Comparison of ENCODE assay signal across 1 cellular context in genomic region chr1:172532700-172533510, GRCh38.
A peak's percentile ranks its signal among the peaks of the same experiment; 100 is the strongest.
TF ChIP-seq lines count a peak whose summit lies in the region.

Gene SUCO (plus strand): TSS chr1:172533150. CDS start chr1:172533436, 286 bp downstream.

TF ChIP-seq in HepG2, 621 proteins besides CTCF, POLR2A, EP300 and RAD21 (continued from another document and continues in another):
- TF ChIP-seq GPBP1L1 (CRISPR knock-in tag; IDR thresholded peaks at IDR 0.05) (no peak), PPARG (CRISPR knock-in tag; conservative IDR thresholded peaks at IDR 0.05) (peak; percentile 26; the same call in 1 of the 2 replicates), ZNF512 (CRISPR knock-in tag; IDR thresholded peaks at IDR 0.05) (no peak), PRMT3 (CRISPR knock-in tag; IDR thresholded peaks at IDR 0.05; ENCODE audit: borderline replicate concordance, low read depth) (no peak), ATF2 (CRISPR knock-in tag; IDR thresholded peaks at IDR 0.05) (peak; percentile 46; the same call in 1 of the 2 replicates), ZBTB1 (CRISPR knock-in tag; IDR thresholded peaks at IDR 0.05; ENCODE audit: borderline replicate concordance) (no peak), NFIB (CRISPR knock-in tag; IDR thresholded peaks at IDR 0.05; ENCODE audit: borderline replicate concordance) (no peak), HHEX (CRISPR knock-in tag; IDR thresholded peaks at IDR 0.05) (no peak), ZNF275 (CRISPR knock-in tag; IDR thresholded peaks at IDR 0.05; ENCODE audit: borderline replicate concordance) (peak; percentile 22; the same call in 1 of the 2 replicates), ZNF543 (CRISPR knock-in tag; IDR thresholded peaks at IDR 0.05) (no peak), ZNF430 (CRISPR knock-in tag; IDR thresholded peaks at IDR 0.05) (peak; percentile 83; the same call in 1 of the 2 replicates), IRX3 (CRISPR knock-in tag; IDR thresholded peaks at IDR 0.05; ENCODE audit: borderline replicate concordance, low read depth) (no peak), ZNF589 (CRISPR knock-in tag; conservative IDR thresholded peaks at IDR 0.05) (no peak), ZNF264 (CRISPR knock-in tag; IDR thresholded peaks at IDR 0.05) (no peak), U2AF2 (IDR thresholded peaks at IDR 0.05; ENCODE audit: low read depth, low read length) (no peak), RXRA (CRISPR knock-in tag; IDR thresholded peaks at IDR 0.05) (no peak), IRF9 (CRISPR knock-in tag; IDR thresholded peaks at IDR 0.05; ENCODE audit: borderline replicate concordance) (no peak; the same call in 1 of the 2 replicates), ZNF597 (CRISPR knock-in tag; IDR thresholded peaks at IDR 0.05) (no peak), ISX (CRISPR knock-in tag; conservative IDR thresholded peaks at IDR 0.05) (no peak), IKZF4 (CRISPR knock-in tag; IDR thresholded peaks at IDR 0.05; ENCODE audit: borderline replicate concordance, low read depth, not compliant biosample characterization) (no peak), E2F1 (CRISPR knock-in tag; IDR thresholded peaks at IDR 0.05) (peak; percentile 89), ZSCAN30 (CRISPR knock-in tag; IDR thresholded peaks at IDR 0.05) (no peak), SMAD3 (CRISPR knock-in tag; IDR thresholded peaks at IDR 0.05) (no peak), SMAD9 (CRISPR knock-in tag; IDR thresholded peaks at IDR 0.05) (no peak), ZNF12 (CRISPR knock-in tag; IDR thresholded peaks at IDR 0.05) (no peak), SP4 (CRISPR knock-in tag; IDR thresholded peaks at IDR 0.05) (peak; percentile 95), ATF7-NPFF (CRISPR knock-in tag; IDR thresholded peaks at IDR 0.05; ENCODE audit: low read depth) (peak; percentile 88; the same call in 1 of the 2 replicates), ZFY (CRISPR knock-in tag; IDR thresholded peaks at IDR 0.05) (peak; percentile 66), ARNT2 (CRISPR knock-in tag; IDR thresholded peaks at IDR 0.05; ENCODE audit: low read depth) (peak; percentile 94), ZNF562 (CRISPR knock-in tag; IDR thresholded peaks at IDR 0.05; ENCODE audit: borderline replicate concordance) (no peak), ZFX (CRISPR knock-in tag; IDR thresholded peaks at IDR 0.05; ENCODE audit: low read depth) (peak; percentile 23), ZNF713 (CRISPR knock-in tag; IDR thresholded peaks at IDR 0.05) (no peak), SNAPC4 (CRISPR knock-in tag; IDR thresholded peaks at IDR 0.05) (peak; percentile 14; the same call in 1 of the 2 replicates), ZBTB10 (CRISPR knock-in tag; IDR thresholded peaks at IDR 0.05; ENCODE audit: borderline replicate concordance) (no peak), CBX1 (IDR thresholded peaks at IDR 0.05; ENCODE audit: low read depth) (no peak), RBM22 (optimal IDR thresholded peaks at IDR 0.05; ENCODE audit: low read length) (no peak), ZNF670 (CRISPR knock-in tag; IDR thresholded peaks at IDR 0.05; ENCODE audit: borderline replicate concordance) (0 out of 2 replicates have a peak, but pooled peaks have one; percentile 28), TEAD2 (CRISPR knock-in tag; IDR thresholded peaks at IDR 0.05) (no peak), RARA (CRISPR knock-in tag; IDR thresholded peaks at IDR 0.05) (peak; percentile 39), HDAC6 (IDR thresholded peaks at IDR 0.05; ENCODE audit: low read depth, low read length) (no peak), TRIM22 (IDR thresholded peaks at IDR 0.05) (no peak), ZNF274 (CRISPR knock-in tag; IDR thresholded peaks at IDR 0.05) (peak; percentile 65; the same call in 1 of the 2 replicates), NAIF1 (CRISPR knock-in tag; IDR thresholded peaks at IDR 0.05; ENCODE audit: borderline replicate concordance) (0 out of 2 replicates have a peak, but pooled peaks have one; percentile 49), SMYD3 (CRISPR knock-in tag; IDR thresholded peaks at IDR 0.05) (no peak), ZNF841 (CRISPR knock-in tag; IDR thresholded peaks at IDR 0.05; ENCODE audit: borderline replicate concordance) (no peak), U2AF1 (optimal IDR thresholded peaks at IDR 0.05; ENCODE audit: low read depth, low read length) (no peak), HNRNPK (IDR thresholded peaks at IDR 0.05; ENCODE audit: low read depth, low read length, poor library complexity, severe bottlenecking) (peak; percentile 20), EED (CRISPR knock-in tag; IDR thresholded peaks at IDR 0.05) (no peak; the same call in 1 of the 2 replicates), ETV6 (CRISPR knock-in tag; conservative IDR thresholded peaks at IDR 0.05) (peak; percentile 66; the same call in 1 of the 2 replicates), SRSF9 (IDR thresholded peaks at IDR 0.05; ENCODE audit: borderline replicate concordance, insufficient read depth, low read depth, low read length, poor library complexity, severe bottlenecking) (no peak)
